ENCODE assay signal across 7 cellular contexts in genomic region chr5:150000261-150000989, GRCh38.
DNase-seq lines count a peak whose midpoint lies in the region; ATAC-seq, FAIRE-seq and TF ChIP-seq lines count a peak whose summit lies in the region.

TSS of gene HMGXB3 (plus strand) at chr5:150000739. CDS start at chr5:150004853, 4,114 bp downstream.
TSS of gene TIGD6 (minus strand) at chr5:150000654. CDS start at chr5:149996348, 4,306 bp downstream.

- peak; percentile 92 for FAIRE-seq in GM18507 (lab: Jason Lieb, UNC)

- no peak for TF ChIP-seq CTCF in astrocyte of the cerebellum (IDR thresholded peaks at IDR 0.05; ENCODE audit: low read depth, low read length, missing control alignments)

- ATAC-seq in HG02973 (IDR thresholded peaks at IDR 0.05; ENCODE audit: unreplicated experiment): peak; percentile 82

- in situ Hi-C loops in astrocyte of the cerebellum (cut with HindIII; ENCODE audit: low sequenced_read_pairs): loop anchor here (10.0 kb wide), 1 partner anchor 56 kb away; the partner anchor contains the start of gene PDE6A

- peak within 1 kb of the TSS; percentile 88 for H3K4me3 ChIP-seq in astrocyte of the cerebellum (ENCODE audit: low read depth, low read length)

- peak; percentile 87 for DNase-seq in GM18507 (ENCODE audit: extremely low spot score, insufficient read length, low read depth)
- peak; percentile 79 to 80 for DNase-seq in NCI-H1930 (lab: John Stamatoyannopoulos, UW)
- peak; percentile 67 for DNase-seq in T-helper 22 cell (ENCODE audit: low read depth)
- DNase-seq in astrocyte of the cerebellum (ENCODE audit: low read depth): peak; percentile 88
- DNase-seq in hippocampal formation (lab: John Stamatoyannopoulos, UW): peak; percentile 84 to 92
- peak; percentile 95 for DNase-seq in retina

Comparison
In these comparisons a context has a peak if more than half of its experiments do, and no peak if none do; other contexts are left out.
1. Peak in every context shown above with its lines: DNase-seq, ATAC-seq and H3K4me3 ChIP-seq.